9 cellular contexts compared by ENCODE assay signal in the genomic region with DNA sequence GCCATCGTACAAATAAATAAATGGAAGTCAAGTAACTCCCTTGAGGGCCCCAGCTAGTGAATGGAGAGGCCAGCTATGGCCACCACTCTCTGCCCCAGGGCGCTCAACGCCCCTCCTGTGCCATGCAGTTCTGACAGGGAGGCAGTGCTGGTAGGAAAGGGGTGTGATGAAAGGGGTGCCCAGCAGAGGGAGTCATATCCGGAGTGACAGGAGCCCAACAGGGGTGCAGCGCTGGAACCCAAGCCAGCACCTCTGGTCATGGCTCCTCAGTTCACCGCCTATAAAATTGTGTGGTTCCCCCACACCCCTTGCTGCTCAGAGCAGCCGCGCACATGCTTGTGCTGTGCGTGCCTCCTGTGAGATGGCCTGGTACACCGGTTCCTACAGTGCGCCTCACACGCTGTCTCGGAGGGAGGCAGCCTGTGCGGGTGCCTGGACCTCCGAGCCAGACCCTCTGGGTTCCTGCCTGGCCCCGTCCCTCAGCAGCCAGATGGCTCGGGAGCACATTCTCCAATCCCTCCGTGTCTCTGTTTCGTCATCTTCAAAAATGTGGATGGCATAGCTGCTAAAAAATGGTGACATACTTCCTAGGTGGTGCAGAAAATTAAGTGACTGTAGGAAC.
DNase-seq lines count a peak whose midpoint lies in the region; ATAC-seq and TF ChIP-seq lines count a peak whose summit lies in the region.
"Had no signal": no experiment of that assay in that cellular context is flagged by ENCODE, and none has a peak within 500 bp of the region (broad histone marks: within the 10 kb centered on the region; RNA-seq: fewer than 3 reads in every experiment).

No MANE protein-coding gene starts in this region.

- H3K4me2 ChIP-seq in MM.1S (ENCODE audit: low read depth, low read length) = no peak overlapping the region

- no peak for ATAC-seq in activated CD4-positive, CD25-positive, alpha-beta regulatory T cell treated with anti-CD3 and anti-CD28 coated beads, Interleukin-2, amount 50 U/mL, for 24 hours
- ATAC-seq in left ventricle myocardium superior = no peak

- H4K20me1 ChIP-seq in MM.1S (ENCODE audit: insufficient read depth, low read length) = no peaks in the 10 kb centered on the region

- intact Hi-C loops in left ventricle myocardium superior (cut with micrococcal nuclease) = loop anchor here (10.0 kb wide), 1 partner anchor 70 kb away; no protein-coding TSS in a partner anchor

- H3K79me2 ChIP-seq in MM.1S (ENCODE audit: low read length) = no peaks in the 10 kb centered on the region

- H3F3A ChIP-seq in MM.1S (ENCODE audit: insufficient read depth, low read length) = no peaks in the 10 kb centered on the region

- no peak overlapping the region for H3K9ac ChIP-seq in MM.1S (ENCODE audit: low read length)

- peak; percentile 33 for TF ChIP-seq CTCF in AG04449 (IDR thresholded peaks at IDR 0.05; ENCODE audit: insufficient read depth, low read length, missing control alignments)
- TF ChIP-seq CTCF in GM12875 (IDR thresholded peaks at IDR 0.05; ENCODE audit: borderline replicate concordance, insufficient read depth, low read depth, low read length) = peak; percentile 27; the same call in 1 of the 2 replicates
- no peak; the same call in 1 of the 2 replicates for TF ChIP-seq CTCF in MM.1S (IDR thresholded peaks at IDR 0.05; ENCODE audit: low read length)

- CTCF ChIA-PET in AG04449 (lab: Yijun Ruan, JAX) = interaction anchor here (1.1 to 3.3 kb wide), 5 partner anchors 12 to 126 kb away, joined by 3 to 21 read pairs (median 4); no protein-coding TSS in a partner anchor

- in situ Hi-C loops in SK-MEL-5 (cut with HindIII; ENCODE audit: low pct_unique_long_range_greater_than_20kb, low sequenced_read_pairs) = no loop called here

- no peaks in the 10 kb centered on the region for H3K27me3 ChIP-seq in iPS DF 6.9 (ENCODE audit: control insufficient read depth, insufficient read depth, low read length)
- H3K27me3 ChIP-seq in MM.1S (replicated peaks; ENCODE audit: insufficient read depth, low read length) = no peaks in the 10 kb centered on the region

- H2AFZ ChIP-seq in MM.1S (ENCODE audit: low read length) = no peak overlapping the region

- no peaks in the 10 kb centered on the region for H3K9me2 ChIP-seq in MM.1S (replicated peaks; ENCODE audit: insufficient read depth, low read length)

- DNase-seq in AG04449 (ENCODE audit: low read depth, low spot score) = no peak
- DNase-seq in SK-MEL-5 (ENCODE audit: low read depth, low spot score) = peak; percentile 52
- DNase-seq in iPS DF 6.9 (ENCODE audit: low read depth, low spot score) = peak; percentile 37
- DNase-seq in left ventricle myocardium superior = no peak
- DNase-seq in GM03348 (ENCODE audit: low spot score) = no peak
- no peak for DNase-seq in MM.1S
- DNase-seq: NCI-H774 had no signal

- H3K4me3 ChIP-seq in AG04449 (ENCODE audit: low read depth, low read length) (no peak overlapping the region), GM12875 (ENCODE audit: low read depth, low read length) (no peak overlapping the region), iPS DF 6.9 (ENCODE audit: low read length) (no peak overlapping the region), MM.1S (ENCODE audit: low read length) (no peak overlapping the region)

- H3K9me3 ChIP-seq in iPS DF 6.9 (ENCODE audit: control insufficient read depth, insufficient read depth, low read length) (no peaks in the 10 kb centered on the region), MM.1S (replicated peaks; ENCODE audit: insufficient read depth, low read length) (no peaks in the 10 kb centered on the region)

- no CpG with 5 or more reads among the region's 19 CpGs for WGBS in iPS DF 6.9 (ENCODE audit: insufficient coverage, insufficient read length)

- H3K36me3 ChIP-seq in iPS DF 6.9 (ENCODE audit: control insufficient read depth, insufficient read depth, low read length) (no peaks in the 10 kb centered on the region), MM.1S (replicated peaks; ENCODE audit: insufficient read depth, low read length) (no peaks in the 10 kb centered on the region)

- H3K4me1 ChIP-seq in iPS DF 6.9 (ENCODE audit: control insufficient read depth, insufficient read depth, low read length) (no peaks in the 10 kb centered on the region), MM.1S (ENCODE audit: low read length) (no peaks in the 10 kb centered on the region)

- POLR2A ChIA-PET in AG04449 (lab: Yijun Ruan, JAX) = interaction anchor here (0.9 to 1.0 kb wide), 2 partner anchors 11 to 58 kb away, joined by 3 to 5 read pairs; no protein-coding TSS in a partner anchor

- H3K27ac ChIP-seq in iPS DF 6.9 (ENCODE audit: low read length) (no peak overlapping the region), MM.1S (ENCODE audit: low read length) (no peak overlapping the region)

Comparison
In these comparisons a context has a peak if more than half of its experiments do, and no peak if none do; other contexts are left out.
1. DNase-seq: peak in SK-MEL-5 (single experiment) and iPS DF 6.9 (single experiment); none in AG04449 (single experiment), left ventricle myocardium superior (single experiment), GM03348 (single experiment) and MM.1S (single experiment).